ENCODE assay signal across 8 cellular contexts in the genomic region with DNA sequence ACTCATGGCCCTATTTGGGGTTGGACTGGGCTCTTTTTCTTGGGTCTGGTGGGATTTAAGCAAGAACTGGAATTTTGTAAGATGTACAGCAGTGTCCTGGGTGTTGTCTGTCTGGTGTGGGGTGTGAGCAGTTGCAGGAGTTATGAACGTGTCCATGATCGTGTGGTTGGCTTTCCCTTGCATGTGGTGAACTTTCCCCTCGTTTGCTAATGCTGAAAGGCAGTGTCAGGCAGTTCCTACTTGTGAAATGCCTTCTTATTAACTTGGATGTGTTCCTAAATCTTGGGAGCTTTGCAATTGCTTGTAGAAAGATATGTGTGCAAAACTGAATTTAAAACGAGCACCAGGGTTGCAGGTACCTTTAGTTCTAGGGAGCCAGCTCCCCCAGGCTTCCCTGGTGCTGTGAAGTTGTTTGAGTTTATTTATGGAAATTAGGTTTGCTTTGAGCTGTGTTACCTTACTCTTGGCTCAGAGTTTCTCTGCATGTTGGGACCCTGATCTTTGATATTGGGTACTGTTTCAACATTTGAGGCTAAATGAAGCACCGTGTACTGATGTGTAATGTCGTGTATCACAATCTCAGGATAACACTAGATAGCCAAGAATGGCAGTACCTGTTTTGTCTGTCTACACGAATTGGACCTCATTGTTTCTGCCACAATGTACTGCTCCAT. TPM values are rescaled to one million over a fixed set of nuclear protein-coding genes. Genes with fewer than 3 reads are reported as not detected.
DNase-seq lines count a peak whose midpoint lies in the region; ATAC-seq and TF ChIP-seq lines count a peak whose summit lies in the region.

No MANE protein-coding gene starts in this region.

- intact Hi-C loops in CD8-positive, alpha-beta T cell (cut with DNase I, micrococcal nuclease) = loop anchor here (1.0 to 5.0 kb wide), 9 partner anchors 36 to 422 kb away; partner anchors contain the start of genes ALKBH3 (in 2 of the 2), API5 (in 2 of the 2), HSD17B12 (in 2 of the 2) and TTC17 (in 2 of the 2)
- intact Hi-C loops in vagina (cut with DNase I) = no loop called here

- no peak overlapping the region for H2BK15ac ChIP-seq in mesenchymal stem cell (ENCODE audit: low read depth, poor library complexity, severe bottlenecking)

- peak overlapping the region; percentile 91 for H3K27ac Mint-ChIP-seq in CD8-positive, alpha-beta T cell

- no peak for TF ChIP-seq POLR2A in vagina (IDR thresholded peaks at IDR 0.05)

- no peak overlapping the region for H2BK120ac ChIP-seq in mesenchymal stem cell (ENCODE audit: low read depth, low read length)

- no peak overlapping the region for H3K14ac ChIP-seq in mesenchymal stem cell (ENCODE audit: low read length in 2 of 2)

- TF ChIP-seq CTCF in CD8-positive, alpha-beta T cell (IDR thresholded peaks at IDR 0.05) = no peak
- TF ChIP-seq CTCF in vagina (IDR thresholded peaks at IDR 0.05) = no peak

- no peak for DNase-seq in CD8-positive, alpha-beta T cell
- peak; percentile 17 for DNase-seq in KBM-7
- peak; percentile 6 for DNase-seq in cerebellum (ENCODE audit: low spot score)
- DNase-seq in mesenchymal stem cell = peak; percentile 36
- no peak for DNase-seq in vagina (ENCODE audit: extremely low spot score in 2 of 2)
- DNase-seq in NCI-H774 (lab: John Stamatoyannopoulos, UW) = no peak
- DNase-seq in DMS153 (lab: John Stamatoyannopoulos, UW) = no peak
- DNase-seq in NCI-H146 (lab: John Stamatoyannopoulos, UW) = no peak

- no peaks in the 10 kb centered on the region for H3K9me3 Mint-ChIP-seq in CD8-positive, alpha-beta T cell

- H4K8ac ChIP-seq in mesenchymal stem cell (ENCODE audit: low read length) = peak overlapping the region; percentile 86

- H3K27me3 ChIP-seq in CD8-positive, alpha-beta T cell (ENCODE audit: insufficient read depth, low read length) = no peaks in the 10 kb centered on the region
- H3K27me3 ChIP-seq in mesenchymal stem cell (ENCODE audit: control insufficient read depth in 1 of 2, insufficient read depth in 1 of 2, low read length in 2 of 2) = peaks cover 1 to 3% of the 10 kb centered on the region in 2 experiments
- no peaks in the 10 kb centered on the region for H3K27me3 ChIP-seq in vagina

- H3K9ac ChIP-seq in mesenchymal stem cell (ENCODE audit: low read length) = peak overlapping the region; percentile 97

- peaks cover 8% of the 10 kb centered on the region for H3K4me1 ChIP-seq in CD8-positive, alpha-beta T cell (ENCODE audit: insufficient read depth, low read length)
- peaks cover 2% of the 10 kb centered on the region for H3K4me1 ChIP-seq in mesenchymal stem cell (ENCODE audit: control insufficient read depth, insufficient read depth, low read depth, low read length)
- peaks cover 19% of the 10 kb centered on the region for H3K4me1 ChIP-seq in vagina

- H3K27me3 Mint-ChIP-seq in CD8-positive, alpha-beta T cell (ENCODE audit: low read depth) = peaks cover 8% of the 10 kb centered on the region

- CTCF ChIA-PET in CD8-positive, alpha-beta T cell (lab: Charles Lee) = interaction anchor here (0.6 kb wide), 1 partner anchor 13 kb away, joined by 3 read pairs; no protein-coding TSS in a partner anchor

- H3K36me3 Mint-ChIP-seq in CD8-positive, alpha-beta T cell = peaks cover 14% of the 10 kb centered on the region

- ATAC-seq in CD8-positive, alpha-beta T cell = no peak

- no peak overlapping the region for H2AK5ac ChIP-seq in mesenchymal stem cell (ENCODE audit: low read length, severe bottlenecking)

- H3K4me1 Mint-ChIP-seq in CD8-positive, alpha-beta T cell (ENCODE audit: low read depth) = peaks cover 26% of the 10 kb centered on the region

- no peak overlapping the region for H2BK12ac ChIP-seq in mesenchymal stem cell (ENCODE audit: low read length in 2 of 2)

- in situ Hi-C loops in KBM-7 (cut with MboI; ENCODE audit: low pct_unique_long_range_greater_than_20kb, low sequenced_read_pairs) = no loop called here

- H3K18ac ChIP-seq in mesenchymal stem cell (ENCODE audit: low read depth in 1 of 2, low read length in 2 of 2) = peak overlapping the region; percentile 58 to 88

- H3K79me1 ChIP-seq in mesenchymal stem cell (replicated peaks; ENCODE audit: low read length, poor library complexity, severe bottlenecking) = peaks cover 13% of the 10 kb centered on the region

- POLR2A ChIA-PET in CD8-positive, alpha-beta T cell (lab: Charles Lee) = no interaction called here

- peak overlapping the region; percentile 52 for H3K27ac ChIP-seq in CD8-positive, alpha-beta T cell (ENCODE audit: low read depth, low read length)
- H3K27ac ChIP-seq in mesenchymal stem cell (ENCODE audit: low read length, poor library complexity, severe bottlenecking) = no peak overlapping the region
- peak overlapping the region; percentile 32 for H3K27ac ChIP-seq in vagina

- peak overlapping the region; percentile 73 for H3K4me3 ChIP-seq in CD8-positive, alpha-beta T cell (ENCODE audit: low read depth, low read length)
- peak overlapping the region; percentile 68 to 94 for H3K4me3 ChIP-seq in mesenchymal stem cell (ENCODE audit: insufficient read depth in 1 of 2, low read depth in 1 of 2, low read length in 2 of 2)
- H3K4me3 ChIP-seq in vagina = peak overlapping the region; percentile 80 to 87

- no peak overlapping the region for H2BK5ac ChIP-seq in mesenchymal stem cell (ENCODE audit: low read depth, low read length, poor library complexity, severe bottlenecking)

- no peaks in the 10 kb centered on the region for H3K36me3 ChIP-seq in CD8-positive, alpha-beta T cell (ENCODE audit: insufficient read depth, low read length)
- H3K36me3 ChIP-seq in mesenchymal stem cell (ENCODE audit: control insufficient read depth in 1 of 2, insufficient read depth in 2 of 2, low read depth in 1 of 2, low read length in 2 of 2) = peaks cover 0 to 3% of the 10 kb centered on the region in 2 experiments
- peaks cover 0 to 4% of the 10 kb centered on the region in 2 donors for H3K36me3 ChIP-seq in vagina

- no peak overlapping the region for H4K91ac ChIP-seq in mesenchymal stem cell (ENCODE audit: low read length)

- peak overlapping the region; percentile 84 for H3K4me3 Mint-ChIP-seq in CD8-positive, alpha-beta T cell

- peak overlapping the region in 1 of 2 experiments; percentile 23 for H3K23ac ChIP-seq in mesenchymal stem cell (ENCODE audit: low read length in 2 of 2)

- H3K4me2 ChIP-seq in mesenchymal stem cell (ENCODE audit: low read length, poor library complexity, severe bottlenecking) = peak overlapping the region; percentile 68

- H2AFZ ChIP-seq in mesenchymal stem cell (ENCODE audit: low read depth, low read length) = peak overlapping the region; percentile 72

- peak overlapping the region in 1 of 2 experiments; percentile 45 for H3K4ac ChIP-seq in mesenchymal stem cell (ENCODE audit: low read depth in 1 of 2, low read length in 2 of 2)

- WGBS in mesenchymal stem cell = 40% methylated on average over 6 of the region's 7 CpGs

- no peaks in the 10 kb centered on the region for H3K9me3 ChIP-seq in CD8-positive, alpha-beta T cell (ENCODE audit: low read length)
- H3K9me3 ChIP-seq in mesenchymal stem cell (ENCODE audit: control insufficient read depth, low read length) (no peaks in the 10 kb centered on the region), vagina (no peaks in the 10 kb centered on the region)

RNA-seq across cellular contexts. Expression of gene HSD17B12, which starts 35.8 kb away (rescaled TPM):
- total RNA-seq in CD8-positive, alpha-beta T cell = 10 to 100 TPM; 13.8 to 14.0 TPM
- total RNA-seq in cerebellum (96.3 TPM), vagina (48.4 TPM)
- polyA plus RNA-seq in mesenchymal stem cell (2013, experiment 1 of 2) = 149 TPM
- polyA plus RNA-seq in mesenchymal stem cell (2013, experiment 2 of 2) = 152 TPM

Comparison
In these comparisons a context has a peak if more than half of its experiments do, and no peak if none do; other contexts are left out.
1. DNase-seq: peak in KBM-7 (single experiment), cerebellum (single experiment) and mesenchymal stem cell (single experiment); none in CD8-positive, alpha-beta T cell (0 of 7), vagina (0 of 2), NCI-H774 (single experiment), DMS153 (single experiment) and NCI-H146 (single experiment).
2. Peak in every context shown above with its lines, with median percentiles within 50 percentile points of each other: H3K4me3 ChIP-seq.